Comparison of ENCODE assay signal across 8 cellular contexts in the genomic region with DNA sequence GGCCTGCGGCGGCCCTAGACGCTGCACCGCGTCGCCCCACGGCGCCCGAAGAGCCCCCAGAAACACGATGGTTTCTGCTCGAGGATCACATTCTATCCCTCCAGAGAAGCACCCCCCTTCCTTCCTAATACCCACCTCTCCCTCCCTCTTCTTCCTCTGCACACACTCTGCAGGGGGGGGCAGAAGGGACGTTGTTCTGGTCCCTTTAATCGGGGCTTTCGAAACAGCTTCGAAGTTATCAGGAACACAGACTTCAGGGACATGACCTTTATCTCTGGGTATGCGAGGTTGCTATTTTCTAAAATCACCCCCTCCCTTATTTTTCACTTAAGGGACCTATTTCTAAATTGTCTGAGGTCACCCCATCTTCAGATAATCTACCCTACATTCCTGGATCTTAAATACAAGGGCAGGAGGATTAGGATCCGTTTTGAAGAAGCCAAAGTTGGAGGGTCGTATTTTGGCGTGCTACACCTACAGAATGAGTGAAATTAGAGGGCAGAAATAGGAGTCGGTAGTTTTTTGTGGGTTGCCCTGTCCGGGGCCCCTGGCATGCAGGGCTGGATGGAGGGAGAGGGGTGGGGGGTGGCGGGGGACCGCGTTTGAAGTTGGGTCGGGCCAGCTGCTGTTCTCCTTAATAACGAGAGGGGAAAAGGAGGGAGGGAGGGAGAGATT. TPM values are rescaled to one million over a fixed set of nuclear protein-coding genes. Genes with fewer than 3 reads are reported as not detected.
DNase-seq lines count a peak whose midpoint lies in the region; ATAC-seq and TF ChIP-seq lines count a peak whose summit lies in the region.

No MANE protein-coding gene starts in this region.

- no peaks in the 10 kb centered on the region for H3K9me3 Mint-ChIP-seq in CD4-positive, alpha-beta T cell
- no peaks in the 10 kb centered on the region for H3K9me3 Mint-ChIP-seq in endothelial cell (ENCODE audit: unreplicated experiment)
- H3K9me3 Mint-ChIP-seq in neural crest cell, result no peaks in the 10 kb centered on the region

- H3K27me3 ChIP-seq in CD4-positive, alpha-beta T cell (ENCODE audit: control insufficient read depth, insufficient read depth, low read length), result no peaks in the 10 kb centered on the region

- CTCF ChIA-PET in CD4-positive, alpha-beta T cell (lab: Charles Lee), result interaction anchor here (1.4 kb wide), 2 partner anchors 129 to 165 kb away, joined by 3 to 6 read pairs; no protein-coding TSS in a partner anchor

- peaks cover 6% of the 10 kb centered on the region for H3K27me3 Mint-ChIP-seq in CD4-positive, alpha-beta T cell
- H3K27me3 Mint-ChIP-seq in endothelial cell (ENCODE audit: unreplicated experiment) (peaks cover 27% of the 10 kb centered on the region), neural crest cell (ENCODE audit: low read depth) (peaks cover 34% of the 10 kb centered on the region)

- no peak for ATAC-seq in CD4-positive, alpha-beta T cell (ENCODE audit: poor library complexity)
- ATAC-seq in HG03045 (IDR thresholded peaks at IDR 0.05; ENCODE audit: unreplicated experiment), result no peak

- intact Hi-C loops in CD4-positive, alpha-beta T cell (cut with DNase I, micrococcal nuclease), result loop anchor here (1.0 to 10.0 kb wide), 2 partner anchors 308 to 400 kb away; a partner anchor contains a TSS

- H3K4me1 Mint-ChIP-seq in CD4-positive, alpha-beta T cell (ENCODE audit: low read depth), result peaks cover 49% of the 10 kb centered on the region
- peaks cover 34% of the 10 kb centered on the region for H3K4me1 Mint-ChIP-seq in endothelial cell (ENCODE audit: unreplicated experiment)
- peaks cover 56% of the 10 kb centered on the region for H3K4me1 Mint-ChIP-seq in neural crest cell

- peak overlapping the region; percentile 82 for H3K27ac ChIP-seq in CD4-positive, alpha-beta T cell (ENCODE audit: low read depth, low read length)

- no peaks in the 10 kb centered on the region for H3K9me3 ChIP-seq in CD4-positive, alpha-beta T cell (ENCODE audit: control insufficient read depth, low read length)

- H3K4me3 ChIP-seq in NB4 (ENCODE audit: low read depth, low read length), result peak overlapping the region; percentile 93

- no peak for TF ChIP-seq CTCF in CD4-positive, alpha-beta T cell (IDR thresholded peaks at IDR 0.05)
- no peak for TF ChIP-seq CTCF in NB4 (IDR thresholded peaks at IDR 0.05; ENCODE audit: low read depth, low read length)
- TF ChIP-seq CTCF in endothelial cell (IDR thresholded peaks at IDR 0.05; ENCODE audit: unreplicated experiment), result no peak
- no peak for TF ChIP-seq CTCF in neural crest cell (conservative IDR thresholded peaks at IDR 0.05)

- DNase-seq in CD4-positive, alpha-beta T cell, result no peak
- DNase-seq in NB4 (ENCODE audit: low read depth) (peak; percentile 84), endothelial cell (ENCODE audit: low spot score) (no peak), neural crest cell (ENCODE audit: low read depth, low spot score) (peak; percentile 18), NCI-H510A treated with DMSO at 0.1 percent for 48 hours (lab: John Stamatoyannopoulos, UW) (no peak), NCI-H526 treated with DMSO at 0.1 percent for 48 hours (lab: John Stamatoyannopoulos, UW) (no peak)
- no peak for DNase-seq in activated CD4-positive, alpha-beta T cell treated with anti-CD3 and anti-CD28 coated beads for 48 hours

- H3K27ac Mint-ChIP-seq in CD4-positive, alpha-beta T cell, result peak overlapping the region; percentile 99
- H3K27ac Mint-ChIP-seq in endothelial cell (ENCODE audit: unreplicated experiment), result peak overlapping the region; percentile 88
- peak overlapping the region; percentile 84 for H3K27ac Mint-ChIP-seq in neural crest cell (ENCODE audit: unreplicated experiment)

- POLR2A ChIA-PET in CD4-positive, alpha-beta T cell (lab: Charles Lee), result interaction anchor here (0.6 to 10.1 kb wide), 16 partner anchors 16 to 400 kb away, joined by 3 to 113 read pairs (median 4); a partner anchor contains a TSS

- peak overlapping the region; percentile 95 for H3K4me3 Mint-ChIP-seq in CD4-positive, alpha-beta T cell
- peak overlapping the region; percentile 98 for H3K4me3 Mint-ChIP-seq in endothelial cell (ENCODE audit: unreplicated experiment)
- peak overlapping the region; percentile 99 for H3K4me3 Mint-ChIP-seq in neural crest cell

- peaks cover 71% of the 10 kb centered on the region for H3K36me3 Mint-ChIP-seq in CD4-positive, alpha-beta T cell (ENCODE audit: low read depth)
- H3K36me3 Mint-ChIP-seq in endothelial cell (ENCODE audit: low read depth, unreplicated experiment), result peaks cover 12% of the 10 kb centered on the region
- H3K36me3 Mint-ChIP-seq in neural crest cell (ENCODE audit: low read depth), result peaks cover 14% of the 10 kb centered on the region

- TF ChIP-seq POLR2A in NB4 (IDR thresholded peaks at IDR 0.05; ENCODE audit: extremely low read depth, insufficient read length), result no peak

RNA-seq across cellular contexts. Expression of a gene that starts 0.4 kb away (rescaled TPM):
- 100 to 1,000 TPM; 159 to 163 TPM for total RNA-seq in CD4-positive, alpha-beta T cell
- total RNA-seq in endothelial cell (ENCODE audit: unreplicated experiment) (88.1 TPM), neural crest cell (186 TPM in 2 replicates)

RNA-seq across cellular contexts. Expression of a gene that starts 47.9 kb away (rescaled TPM):
- 1 to 10 TPM; 5.3 to 7.1 TPM for total RNA-seq in CD4-positive, alpha-beta T cell
- total RNA-seq in endothelial cell (ENCODE audit: unreplicated experiment), result 21.9 TPM
- 15.4 and 18.1 TPM in 2 replicates for total RNA-seq in neural crest cell

Comparison
In these comparisons a context has a peak if more than half of its experiments do, and no peak if none do; other contexts are left out.
1. DNase-seq: peak in NB4 (single experiment) and neural crest cell (single experiment); none in CD4-positive, alpha-beta T cell (0 of 10), endothelial cell (single experiment), NCI-H510A treated with DMSO at 0.1 percent for 48 hours (single experiment), NCI-H526 treated with DMSO at 0.1 percent for 48 hours (single experiment) and activated CD4-positive, alpha-beta T cell treated with anti-CD3 and anti-CD28 coated beads for 48 hours (single experiment).
2. Peak in every context shown above with its lines, with median percentiles within 50 percentile points of each other: H3K27ac Mint-ChIP-seq and H3K4me3 Mint-ChIP-seq.